9 cellular contexts compared by ENCODE assay signal in the genomic region with DNA sequence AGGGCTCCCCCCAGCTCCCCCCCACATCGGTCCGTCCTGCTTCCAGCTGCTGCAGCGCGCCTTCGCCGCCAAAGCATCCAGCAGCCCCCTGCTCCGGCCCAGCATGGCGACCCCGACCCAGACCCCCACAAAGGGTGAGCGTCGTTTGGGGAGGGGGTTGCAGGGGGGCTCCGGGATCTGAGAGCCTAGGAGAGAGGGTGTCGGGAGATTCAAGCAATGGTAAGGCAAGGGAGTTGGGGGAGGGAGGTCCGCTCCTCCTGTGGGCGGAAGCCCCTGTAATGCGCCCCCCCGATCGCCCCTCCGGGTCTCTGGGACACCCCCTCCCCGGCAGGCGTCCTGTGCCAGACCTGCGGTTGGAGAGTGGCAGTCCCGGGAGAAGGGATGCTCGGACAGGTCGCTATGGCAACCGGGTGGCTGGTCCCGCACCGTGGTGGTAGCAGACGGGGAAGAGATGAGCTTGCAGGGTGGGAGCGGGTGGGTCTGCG. TPM values are rescaled to one million over a fixed set of nuclear protein-coding genes. Genes with fewer than 3 reads are reported as not detected.
DNase-seq lines count a peak whose midpoint lies in the region; ATAC-seq and TF ChIP-seq lines count a peak whose summit lies in the region.
"Had no signal": no experiment of that assay in that cellular context is flagged by ENCODE, and none has a peak within 500 bp of the region (broad histone marks: within the 10 kb centered on the region; RNA-seq: fewer than 3 reads in every experiment).

A gene with protein sequence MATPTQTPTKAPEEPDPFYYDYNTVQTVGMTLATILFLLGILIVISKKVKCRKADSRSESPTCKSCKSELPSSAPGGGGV (plus strand): TSS at position 25 of the 485 bp plus-strand sequence. CDS start 79 bp downstream, at position 104.

- H3K4me3 ChIP-seq in iPS-15b (ENCODE audit: low read depth, low read length): peak within 1 kb of the TSS; percentile 67

- H3K9me3 ChIP-seq in iPS-15b (ENCODE audit: control insufficient read depth, insufficient read depth, low read length): no peaks in the 10 kb centered on the region

- peaks cover 14% of the 10 kb centered on the region for H3K27me3 ChIP-seq in iPS-15b (ENCODE audit: control insufficient read depth, insufficient read depth, low read length)

- TF ChIP-seq CTCF in VCaP (conservative IDR thresholded peaks at IDR 0.05): peak; percentile 57

- H3K27ac ChIP-seq in VCaP (peak within 1 kb of the TSS; percentile 54), temporal lobe (ENCODE audit: low read depth, low read length) (peak within 1 kb of the TSS; percentile 74)

- H3K9ac ChIP-seq in iPS-15b (ENCODE audit: low read depth, low read length): peak within 1 kb of the TSS; percentile 16

- DNase-seq in activated gamma-delta T cell (lab: John Stamatoyannopoulos, UW): peak; percentile 37
- DNase-seq in activated gamma-delta T cell treated with Interleukin-2 at 50 U/mL for 16 hours: no peak
- no peak for DNase-seq in AG08396 (ENCODE audit: low spot score)
- DNase-seq in NCI-H128 (lab: John Stamatoyannopoulos, UW; ENCODE audit: unreplicated experiment): no peak

- H3K4me1 ChIP-seq in iPS-15b (ENCODE audit: control insufficient read depth, insufficient read depth, low read length): peaks cover 19% of the 10 kb centered on the region

- no peaks in the 10 kb centered on the region for H3K36me3 ChIP-seq in iPS-15b (ENCODE audit: control insufficient read depth, insufficient read depth, low read length)

- ATAC-seq in HG03442 (IDR thresholded peaks at IDR 0.05; ENCODE audit: unreplicated experiment): no peak

RNA-seq across cellular contexts. Expression of the gene that starts here (rescaled TPM):
- total RNA-seq in temporal lobe: 10.1 TPM
- total RNA-seq: kidney epithelial cell had no signal
